Comparison of ENCODE assay signal across 8 cellular contexts in the genomic region with DNA sequence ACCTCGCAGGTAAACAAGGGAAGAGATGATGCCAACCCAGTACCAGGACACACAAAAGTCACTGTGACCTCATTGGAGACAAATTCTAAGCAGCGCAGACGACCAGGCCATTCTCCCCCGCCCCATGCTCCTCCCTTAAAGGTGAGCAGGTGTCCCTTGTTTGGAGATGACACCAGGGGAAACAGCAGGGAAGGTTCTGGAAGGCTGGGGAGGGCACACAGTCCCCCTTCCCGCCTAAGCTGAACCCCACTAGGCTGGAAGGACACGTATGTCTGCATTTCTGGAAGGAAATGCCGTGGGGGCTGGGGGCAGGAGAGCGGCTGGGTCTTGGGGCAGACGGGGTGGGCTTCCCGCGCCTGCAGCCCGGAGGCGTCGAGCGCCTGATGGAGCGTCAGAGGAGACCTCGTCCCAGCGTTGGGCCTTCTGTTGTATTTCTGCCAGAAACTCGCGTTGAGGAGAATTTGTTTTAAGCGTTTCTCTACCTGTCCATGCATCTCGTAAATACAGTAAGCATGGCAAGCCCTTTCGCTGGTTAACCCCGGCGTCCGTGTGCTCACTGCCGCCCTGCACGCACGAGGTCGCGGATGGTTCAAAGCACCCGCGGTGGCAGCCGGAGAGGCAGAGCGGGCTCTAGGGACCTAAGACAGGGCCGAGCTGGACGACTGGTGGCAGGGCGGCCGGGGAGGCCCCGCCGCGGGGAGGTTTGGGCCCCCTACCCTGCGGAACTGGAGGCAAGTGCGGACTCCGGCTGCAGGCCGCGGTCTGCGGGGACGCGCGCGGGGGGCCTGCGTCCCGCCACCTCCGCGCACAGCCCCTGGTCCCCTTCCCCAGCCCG. TPM values are rescaled to one million over a fixed set of nuclear protein-coding genes. Genes with fewer than 3 reads are reported as not detected.
DNase-seq lines count a peak whose midpoint lies in the region; ATAC-seq and TF ChIP-seq lines count a peak whose summit lies in the region.

No MANE protein-coding gene starts in this region.

- H3F3A ChIP-seq in MM.1S (ENCODE audit: insufficient read depth, low read length) = 0 out of 2 replicates have a peak, but pooled peaks cover 3% of the 10 kb centered on the region

- no peak overlapping the region for H3K27ac ChIP-seq in MM.1S (ENCODE audit: low read length)
- H3K27ac ChIP-seq in mammary epithelial cell (ENCODE audit: insufficient read depth, low read depth, low read length) = no peak overlapping the region
- no peak overlapping the region for H3K27ac ChIP-seq in mesenchymal stem cell (ENCODE audit: low read length, poor library complexity, severe bottlenecking)

- no peak overlapping the region for H4K8ac ChIP-seq in mesenchymal stem cell (ENCODE audit: low read length)

- CTCF ChIA-PET in activated CD8-positive, alpha-beta memory T cell treated with anti-CD3 and anti-CD28 coated beads, Interleukin-2, amount 10 ng/mL, durations not matched to agents 7 days and 5 days (lab: Charles Lee) = no interaction called here
- CTCF ChIA-PET in mammary epithelial cell (lab: Charles Lee; ENCODE audit: low non-redundant PET) = no interaction called here

- TF ChIP-seq CTCF in MM.1S (IDR thresholded peaks at IDR 0.05; ENCODE audit: low read length) (no peak), mammary epithelial cell (conservative IDR thresholded peaks at IDR 0.05 in 1 of 2, IDR thresholded peaks at IDR 0.05 in 1 of 2; ENCODE audit: extremely low read depth in 1 of 2, insufficient read depth in 1 of 2, low read depth in 1 of 2, low read length in 2 of 2) (no peak)

- H3K4me1 ChIP-seq in MM.1S (ENCODE audit: low read length) (no peaks in the 10 kb centered on the region), mammary epithelial cell (ENCODE audit: insufficient read depth, low read length) (peaks cover 18% of the 10 kb centered on the region), mesenchymal stem cell (ENCODE audit: control insufficient read depth, insufficient read depth, low read depth, low read length) (peaks cover 40% of the 10 kb centered on the region)

- dilution Hi-C loops in mammary epithelial cell (cut with HindIII; ENCODE audit: low sequenced_read_pairs) = no loop called here

- no peak overlapping the region for H2BK5ac ChIP-seq in mesenchymal stem cell (ENCODE audit: low read depth, low read length, poor library complexity, severe bottlenecking)

- no peak overlapping the region for H2BK12ac ChIP-seq in mesenchymal stem cell (ENCODE audit: low read length in 2 of 2)

- H3K79me2 ChIP-seq in MM.1S (ENCODE audit: low read length) (no peaks in the 10 kb centered on the region), mammary epithelial cell (ENCODE audit: insufficient read depth, low read length) (no peaks in the 10 kb centered on the region)

- no peak overlapping the region for H3K14ac ChIP-seq in mesenchymal stem cell (ENCODE audit: low read length in 2 of 2)

- H3K27ac Mint-ChIP-seq in activated CD8-positive, alpha-beta memory T cell treated with anti-CD3 and anti-CD28 coated beads, Interleukin-2, amount 10 ng/mL, durations not matched to agents 7 days and 5 days = no peak overlapping the region

- H4K20me1 ChIP-seq in MM.1S (ENCODE audit: insufficient read depth, low read length) (no peaks in the 10 kb centered on the region), mammary epithelial cell (ENCODE audit: insufficient read depth, low read length) (peaks cover 2% of the 10 kb centered on the region)

- no peaks in the 10 kb centered on the region for H3K9me2 ChIP-seq in MM.1S (replicated peaks; ENCODE audit: insufficient read depth, low read length)

- H3K23ac ChIP-seq in mesenchymal stem cell (ENCODE audit: low read length in 2 of 2) = peak overlapping the region in 1 of 2 experiments; percentile 59

- H3K4ac ChIP-seq in mesenchymal stem cell (ENCODE audit: low read depth in 1 of 2, low read length in 2 of 2) = no peak overlapping the region

- H3K36me3 ChIP-seq in MM.1S (replicated peaks; ENCODE audit: insufficient read depth, low read length) (no peaks in the 10 kb centered on the region), mammary epithelial cell (ENCODE audit: insufficient read depth, low read length) (no peaks in the 10 kb centered on the region), mesenchymal stem cell (ENCODE audit: control insufficient read depth in 1 of 2, insufficient read depth in 2 of 2, low read depth in 1 of 2, low read length in 2 of 2) (no peaks in the 10 kb centered on the region)

- H2AK5ac ChIP-seq in mesenchymal stem cell (ENCODE audit: low read length, severe bottlenecking) = no peak overlapping the region

- no peaks in the 10 kb centered on the region for H3K79me1 ChIP-seq in mesenchymal stem cell (replicated peaks; ENCODE audit: low read length, poor library complexity, severe bottlenecking)

- no peak overlapping the region for H4K91ac ChIP-seq in mesenchymal stem cell (ENCODE audit: low read length)

- H3K4me2 ChIP-seq in MM.1S (ENCODE audit: low read depth, low read length) = peak overlapping the region; percentile 91
- peak overlapping the region; percentile 99 for H3K4me2 ChIP-seq in mammary epithelial cell (ENCODE audit: insufficient read depth, low read depth, low read length)
- H3K4me2 ChIP-seq in mesenchymal stem cell (ENCODE audit: low read length, poor library complexity, severe bottlenecking) = peak overlapping the region; percentile 100

- H3K18ac ChIP-seq in mesenchymal stem cell (ENCODE audit: low read depth in 1 of 2, low read length in 2 of 2) = peak overlapping the region in 1 of 2 experiments; percentile 9

- H2BK120ac ChIP-seq in mesenchymal stem cell (ENCODE audit: low read depth, low read length) = no peak overlapping the region

- H2AFZ ChIP-seq in MM.1S (ENCODE audit: low read length) (peak overlapping the region; percentile 82; the same call in 1 of the 2 replicates), mammary epithelial cell (ENCODE audit: low read depth, low read length) (peak overlapping the region; percentile 89), mesenchymal stem cell (ENCODE audit: low read depth, low read length) (peak overlapping the region; percentile 77)

- no TSS peak for BruUV-seq in mammary epithelial cell (replicated peaks; lab: Mats Ljungman, UMichigan)

- peak overlapping the region; percentile 60 for H3K4me3 Mint-ChIP-seq in activated CD8-positive, alpha-beta memory T cell treated with anti-CD3 and anti-CD28 coated beads, Interleukin-2, amount 10 ng/mL, durations not matched to agents 7 days and 5 days

- peak; percentile 19 for ATAC-seq in activated CD8-positive, alpha-beta memory T cell treated with anti-CD3 and anti-CD28 coated beads, Interleukin-2, amount 10 ng/mL, durations not matched to agents 7 days and 5 days
- no peak for ATAC-seq in HG03097 (IDR thresholded peaks at IDR 0.05; ENCODE audit: low FRiP score, unreplicated experiment)
- no peak for ATAC-seq in HG03159 (IDR thresholded peaks at IDR 0.05; ENCODE audit: unreplicated experiment)

- H3K9ac ChIP-seq in MM.1S (ENCODE audit: low read length) = peak overlapping the region; percentile 18; the same call in 1 of the 2 replicates
- H3K9ac ChIP-seq in mammary epithelial cell (ENCODE audit: insufficient read depth, low read length) = no peak overlapping the region
- no peak overlapping the region for H3K9ac ChIP-seq in mesenchymal stem cell (ENCODE audit: low read length)

- in situ Hi-C loops in mammary epithelial cell (cut with MboI; ENCODE audit: low sequenced_read_pairs in 2 of 2) = no loop called here

- H3K4me1 Mint-ChIP-seq in activated CD8-positive, alpha-beta memory T cell treated with anti-CD3 and anti-CD28 coated beads, Interleukin-2, amount 10 ng/mL, durations not matched to agents 7 days and 5 days = peaks cover 22% of the 10 kb centered on the region

- H3K9me3 ChIP-seq in MM.1S (replicated peaks; ENCODE audit: insufficient read depth, low read length) = no peaks in the 10 kb centered on the region
- no peaks in the 10 kb centered on the region for H3K9me3 ChIP-seq in mammary epithelial cell (replicated peaks; ENCODE audit: insufficient read depth, low read length)
- H3K9me3 ChIP-seq in mesenchymal stem cell (ENCODE audit: control insufficient read depth, low read length) = no peaks in the 10 kb centered on the region

- H3K9me3 Mint-ChIP-seq in activated CD8-positive, alpha-beta memory T cell treated with anti-CD3 and anti-CD28 coated beads, Interleukin-2, amount 10 ng/mL, durations not matched to agents 7 days and 5 days (ENCODE audit: low read depth) = no peaks in the 10 kb centered on the region

- H3K27me3 Mint-ChIP-seq in activated CD8-positive, alpha-beta memory T cell treated with anti-CD3 and anti-CD28 coated beads, Interleukin-2, amount 10 ng/mL, durations not matched to agents 7 days and 5 days = peaks cover 81% of the 10 kb centered on the region

- no peak for DNase-seq in activated CD8-positive, alpha-beta memory T cell treated with anti-CD3 and anti-CD28 coated beads, Interleukin-2, amount 10 ng/mL, durations not matched to agents 7 days and 5 days
- no peak for DNase-seq in activated CD8-positive, alpha-beta memory T cell treated with anti-CD3 and anti-CD28 coated beads, Interleukin-2, amount 50 U/mL, for 48 hours
- DNase-seq in MM.1S (no peak), mammary epithelial cell (no peak), mesenchymal stem cell (peak; percentile 30)
- DNase-seq in effector CD4-positive, alpha-beta T cell = no peak

- WGBS in mammary epithelial cell (ENCODE audit: low coverage, missing lambda C conversion rate) = 12% methylated on average over 25 of the region's 57 CpGs
- 6% methylated on average over 46 of the region's 57 CpGs for WGBS in mesenchymal stem cell

- H3K4me3 ChIP-seq in MM.1S (ENCODE audit: low read length) (peak overlapping the region; percentile 74), mammary epithelial cell (replicated peaks in 1 of 3; ENCODE audit: insufficient read depth in 1 of 3, low read depth in 2 of 3, low read length in 3 of 3) (peak overlapping the region; percentile 43 to 62 (median 53)), mesenchymal stem cell (ENCODE audit: insufficient read depth in 1 of 2, low read depth in 1 of 2, low read length in 2 of 2) (peak overlapping the region; percentile 66 to 75)

- H3K36me3 Mint-ChIP-seq in activated CD8-positive, alpha-beta memory T cell treated with anti-CD3 and anti-CD28 coated beads, Interleukin-2, amount 10 ng/mL, durations not matched to agents 7 days and 5 days = no peaks in the 10 kb centered on the region

- H2BK15ac ChIP-seq in mesenchymal stem cell (ENCODE audit: low read depth, poor library complexity, severe bottlenecking) = no peak overlapping the region

- intact Hi-C loops in mammary epithelial cell (cut with micrococcal nuclease) = loop anchor here (5.0 kb wide), 1 partner anchor 42 kb away; no protein-coding TSS in a partner anchor

- peaks cover 58% of the 10 kb centered on the region for H3K27me3 ChIP-seq in MM.1S (replicated peaks; ENCODE audit: insufficient read depth, low read length)
- peaks cover 37% of the 10 kb centered on the region for H3K27me3 ChIP-seq in mammary epithelial cell (ENCODE audit: insufficient read depth, low read length)
- peaks cover 65 to 92% of the 10 kb centered on the region in 2 experiments for H3K27me3 ChIP-seq in mesenchymal stem cell (ENCODE audit: control insufficient read depth in 1 of 2, insufficient read depth in 1 of 2, low read length in 2 of 2)

RNA-seq across cellular contexts. Expression of gene LHX4, which starts 1.2 kb away (rescaled TPM):
- not detected for total RNA-seq in activated CD8-positive, alpha-beta memory T cell treated with anti-CD3 and anti-CD28 coated beads, Interleukin-2, amount 10 ng/mL, durations not matched to agents 7 days and 5 days
- not detected for total RNA-seq in mammary epithelial cell
- not detected for polyA plus RNA-seq in mammary epithelial cell
- polyA minus RNA-seq in mammary epithelial cell = 0.16 TPM
- polyA plus RNA-seq in mesenchymal stem cell (2013, experiment 1 of 2) = 0.01 TPM
- 0.01 TPM for polyA plus RNA-seq in mesenchymal stem cell (2013, experiment 2 of 2)
